8 cellular contexts compared by ENCODE assay signal in genomic region chr2:159921752-159922404, GRCh38. TPM values are rescaled to one million over a fixed set of nuclear protein-coding genes. Genes with fewer than 3 reads are reported as not detected.
A peak's percentile ranks its signal among the peaks of the same experiment; 100 is the strongest.
DNase-seq lines count a peak whose midpoint lies in the region; ATAC-seq and TF ChIP-seq lines count a peak whose summit lies in the region.

No MANE protein-coding gene starts in this region.

- 21% methylated on average over 17 of the region's 17 CpGs for WGBS in hepatocyte (ENCODE audit: low lambda C conversion rate, missing lambda C conversion rate)

- intact Hi-C loops in CD4-positive, alpha-beta memory T cell (cut with micrococcal nuclease) = loop anchor here (1.0 to 2.0 kb wide), 2 partner anchors 18 to 1021 kb away; partner anchors contain the start of gene LY75

- H3K9me3 Mint-ChIP-seq in CD4-positive, alpha-beta memory T cell = no peaks in the 10 kb centered on the region

- H3K4me1 ChIP-seq in CD4-positive, alpha-beta memory T cell (ENCODE audit: insufficient read depth, low read length) = no peaks in the 10 kb centered on the region
- no peaks in the 10 kb centered on the region for H3K4me1 ChIP-seq in hepatocyte (ENCODE audit: insufficient read depth)

- H3K36me3 ChIP-seq in CD4-positive, alpha-beta memory T cell (ENCODE audit: insufficient read depth, low read length) = no peaks in the 10 kb centered on the region
- H3K36me3 ChIP-seq in hepatocyte (replicated peaks; ENCODE audit: insufficient read depth, low read depth) = no peaks in the 10 kb centered on the region

- no peak overlapping the region for H3K4me3 Mint-ChIP-seq in CD4-positive, alpha-beta memory T cell

- TF ChIP-seq CTCF in hepatocyte (IDR thresholded peaks at IDR 0.05; ENCODE audit: poor library complexity) = peak; percentile 65

- peaks cover 0 to 5% (median 3%) of the 10 kb centered on the region in 4 donors for H3K4me1 Mint-ChIP-seq in CD4-positive, alpha-beta memory T cell

- POLR2A ChIA-PET in CD4-positive, alpha-beta memory T cell (lab: Charles Lee; ENCODE audit: partially characterized antibody) = interaction anchor here (1.0 kb wide), 1 partner anchor 18 kb away, joined by 3 read pairs; no protein-coding TSS in a partner anchor

- H3K79me2 ChIP-seq in hepatocyte = no peaks in the 10 kb centered on the region

- H3K4me2 ChIP-seq in hepatocyte = peak overlapping the region; percentile 68

- ATAC-seq in GM19372 (IDR thresholded peaks at IDR 0.05; ENCODE audit: low read depth, unreplicated experiment) (peak; percentile 85), HG03432 (IDR thresholded peaks at IDR 0.05; ENCODE audit: unreplicated experiment) (peak; percentile 96)

- peak; percentile 51 to 58 (median 57) for DNase-seq in CD4-positive, alpha-beta memory T cell
- DNase-seq in SK-MEL-5 (ENCODE audit: low read depth, low spot score) (peak; percentile 71), hepatocyte (ENCODE audit: low spot score) (peak; percentile 86), NCI-H2171 treated with DMSO at 0.1 percent for 48 hours (lab: John Stamatoyannopoulos, UW) (no peak)
- peak; percentile 44 for DNase-seq in activated naive CD8-positive, alpha-beta T cell treated with anti-CD3 and anti-CD28 coated beads, Interleukin-2, amount 50 U/mL, for 16 hours (ENCODE audit: low read depth, low spot score)
- DNase-seq in stimulated activated CD4-positive, alpha-beta T cell treated with anti-CD3 and anti-CD28 coated beads, Interleukin-12 subunit alpha, Interleukin-12 subunit beta, amount 100 ng/mL, for 4 hours = peak; percentile 78

- no peak overlapping the region for H3K4me3 ChIP-seq in CD4-positive, alpha-beta memory T cell (ENCODE audit: low read length in 2 of 2)
- H3K4me3 ChIP-seq in hepatocyte = no peak overlapping the region

- H2AFZ ChIP-seq in hepatocyte = no peak overlapping the region

- H3K27me3 Mint-ChIP-seq in CD4-positive, alpha-beta memory T cell = peaks cover 16 to 23% of the 10 kb centered on the region in 2 donors

- no peaks in the 10 kb centered on the region for H3K9me3 ChIP-seq in CD4-positive, alpha-beta memory T cell (ENCODE audit: control insufficient read depth in 1 of 2, low read length in 2 of 2)
- H3K9me3 ChIP-seq in hepatocyte (ENCODE audit: low read depth) = no peaks in the 10 kb centered on the region

- no peaks in the 10 kb centered on the region for H3K9me2 ChIP-seq in hepatocyte (replicated peaks; ENCODE audit: insufficient read depth)

- in situ Hi-C loops in SK-MEL-5 (cut with HindIII; ENCODE audit: low pct_unique_long_range_greater_than_20kb, low sequenced_read_pairs) = no loop called here

- no peak overlapping the region for H3K27ac ChIP-seq in CD4-positive, alpha-beta memory T cell (ENCODE audit: low read depth, low read length)
- H3K27ac ChIP-seq in hepatocyte = no peak overlapping the region

- H3K36me3 Mint-ChIP-seq in CD4-positive, alpha-beta memory T cell = peaks cover 0 to 3% of the 10 kb centered on the region in 2 donors

- CTCF ChIA-PET in CD4-positive, alpha-beta memory T cell (lab: Charles Lee; ENCODE audit: partially characterized antibody) = interaction anchor here (0.6 to 1.6 kb wide), 14 partner anchors 10 to 809 kb away, joined by 3 to 11 read pairs (median 4); no protein-coding TSS in a partner anchor

- no peak overlapping the region for H3K27ac Mint-ChIP-seq in CD4-positive, alpha-beta memory T cell

- no peaks in the 10 kb centered on the region for H4K20me1 ChIP-seq in hepatocyte (ENCODE audit: insufficient read depth, poor library complexity, severe bottlenecking)

- no peaks in the 10 kb centered on the region for H3K27me3 ChIP-seq in CD4-positive, alpha-beta memory T cell (ENCODE audit: insufficient read depth, low read length)
- no peaks in the 10 kb centered on the region for H3K27me3 ChIP-seq in hepatocyte

RNA-seq across cellular contexts. Expression of gene LY75, which starts 17.3 kb away (rescaled TPM):
- total RNA-seq in CD4-positive, alpha-beta memory T cell = 10 to 100 TPM; 39.6 to 40.9 TPM
- polyA plus RNA-seq in CD4-positive, alpha-beta memory T cell = 10 to 100 TPM; 43.8 to 56.9 TPM
- total RNA-seq in SK-MEL-5 (2014; rRNA removed; shearing (Covaris generic)) = not detected in 2 replicates
- polyA plus RNA-seq in SK-MEL-5 (2015; cell fraction: cytosol; rRNA removed) = 0.15 TPM in 1 of 2 replicates, not detected in the other
- 0.07 TPM in 1 of 2 replicates, not detected in the other for polyA plus RNA-seq in SK-MEL-5 (2015; cell fraction: nucleus; rRNA removed)
- total RNA-seq in hepatocyte = 16.2 and 17.7 TPM in 2 replicates
- 4.2 and 8.1 TPM in 2 replicates for polyA plus RNA-seq in hepatocyte

Comparison
In these comparisons a context has a peak if more than half of its experiments do, and no peak if none do; other contexts are left out.
1. RNA of gene LY75, which starts 17.3 kb away (total RNA-seq): 39.6 to 40.9 TPM in CD4-positive, alpha-beta memory T cell and 16.2 to 17.7 TPM in hepatocyte; not detected in SK-MEL-5; every median in the first group is over 10 times any median in the second.